Comparison of ENCODE assay signal across 8 cellular contexts in genomic region chr15:51731549-51732267, GRCh38. TPM values are rescaled to one million over a fixed set of nuclear protein-coding genes. Genes with fewer than 3 reads are reported as not detected.
DNase-seq lines count a peak whose midpoint lies in the region; ATAC-seq and TF ChIP-seq lines count a peak whose summit lies in the region.

No MANE protein-coding gene starts in this region.

- peaks cover 58% of the 10 kb centered on the region for H3K4me1 Mint-ChIP-seq in activated T-helper 17 cell treated with anti-CD3 and anti-CD28 coated beads, Interleukin-2, amount 50 U/mL, for 72 hours
- peaks cover 87% of the 10 kb centered on the region for H3K4me1 Mint-ChIP-seq in stimulated activated naive CD8-positive, alpha-beta T cell treated with anti-CD3 and anti-CD28 coated beads, Interleukin-15, amount 100 ng/mL, for 72 hours

- H3K27me3 Mint-ChIP-seq in activated T-helper 17 cell treated with anti-CD3 and anti-CD28 coated beads, Interleukin-2, amount 50 U/mL, for 72 hours = no peaks in the 10 kb centered on the region
- H3K27me3 Mint-ChIP-seq in stimulated activated naive CD8-positive, alpha-beta T cell treated with anti-CD3 and anti-CD28 coated beads, Interleukin-15, amount 100 ng/mL, for 72 hours = no peaks in the 10 kb centered on the region

- TF ChIP-seq POLR2A in GM18505 (IDR thresholded peaks at IDR 0.05; ENCODE audit: borderline replicate concordance, extremely low read depth, insufficient read depth, insufficient read length) = peak; percentile 63

- H3K36me3 Mint-ChIP-seq in activated T-helper 17 cell treated with anti-CD3 and anti-CD28 coated beads, Interleukin-2, amount 50 U/mL, for 72 hours (ENCODE audit: low read depth) = peaks cover 14% of the 10 kb centered on the region

- peak overlapping the region; percentile 80 for H3K4me3 Mint-ChIP-seq in activated T-helper 17 cell treated with anti-CD3 and anti-CD28 coated beads, Interleukin-2, amount 50 U/mL, for 72 hours
- peak overlapping the region; percentile 71 to 76 for H3K4me3 Mint-ChIP-seq in stimulated activated naive CD8-positive, alpha-beta T cell treated with anti-CD3 and anti-CD28 coated beads, Interleukin-15, amount 100 ng/mL, for 72 hours

- peak overlapping the region; percentile 78 for H3K27ac Mint-ChIP-seq in activated T-helper 17 cell treated with anti-CD3 and anti-CD28 coated beads, Interleukin-2, amount 50 U/mL, for 72 hours
- peak overlapping the region; percentile 76 to 95 for H3K27ac Mint-ChIP-seq in stimulated activated naive CD8-positive, alpha-beta T cell treated with anti-CD3 and anti-CD28 coated beads, Interleukin-15, amount 100 ng/mL, for 72 hours

- DNase-seq in M059J (ENCODE audit: low read depth) (peak; percentile 75), hepatic stellate cell (ENCODE audit: low spot score) (peak; percentile 69), NCI-H446 treated with DMSO at 0.1 percent for 48 hours (lab: John Stamatoyannopoulos, UW) (no peak), NCI-H1694 (lab: John Stamatoyannopoulos, UW) (no peak)
- DNase-seq in stimulated activated naive CD8-positive, alpha-beta T cell treated with anti-CD3 and anti-CD28 coated beads, Interleukin-15, amount 100 ng/mL, for 72 hours = peak; percentile 27 to 37

- peak; percentile 50 for ATAC-seq in GM18505 (IDR thresholded peaks at IDR 0.05; ENCODE audit: unreplicated experiment)
- peak; percentile 49 for ATAC-seq in GM21825 (IDR thresholded peaks at IDR 0.05; ENCODE audit: unreplicated experiment)
- peak; percentile 58 for ATAC-seq in activated T-helper 17 cell treated with anti-CD3 and anti-CD28 coated beads, Interleukin-2, amount 50 U/mL, for 72 hours (replicated peaks)
- peak; percentile 58 for ATAC-seq in stimulated activated naive CD8-positive, alpha-beta T cell treated with anti-CD3 and anti-CD28 coated beads, Interleukin-15, amount 100 ng/mL, for 72 hours

- no peaks in the 10 kb centered on the region for H3K9me3 Mint-ChIP-seq in activated T-helper 17 cell treated with anti-CD3 and anti-CD28 coated beads, Interleukin-2, amount 50 U/mL, for 72 hours
- H3K9me3 Mint-ChIP-seq in stimulated activated naive CD8-positive, alpha-beta T cell treated with anti-CD3 and anti-CD28 coated beads, Interleukin-15, amount 100 ng/mL, for 72 hours = no peaks in the 10 kb centered on the region

RNA-seq across cellular contexts. Expression of gene LYSMD2, which starts 5.7 kb away (rescaled TPM):
- total RNA-seq in M059J (2014; rRNA removed; shearing (Covaris generic)) = 16.7 and 19.8 TPM in 2 replicates
- total RNA-seq in activated T-helper 17 cell treated with anti-CD3 and anti-CD28 coated beads, Interleukin-2, amount 50 U/mL, for 72 hours = 10 to 100 TPM; 10.9 to 16.2 TPM

RNA-seq across cellular contexts. Expression of gene TMOD2, which starts 19.7 kb away (rescaled TPM):
- 3.5 and 4.4 TPM in 2 replicates for total RNA-seq in M059J (2014; rRNA removed; shearing (Covaris generic))
- 1 to 10 TPM; 2.8 to 3.8 TPM for total RNA-seq in activated T-helper 17 cell treated with anti-CD3 and anti-CD28 coated beads, Interleukin-2, amount 50 U/mL, for 72 hours

RNA-seq across cellular contexts. Expression of gene SCG3, which starts 50.4 kb away (rescaled TPM):
- total RNA-seq in M059J (2014; rRNA removed; shearing (Covaris generic)) = 0.10 TPM in 1 of 2 replicates, not detected in the other
- not detected for total RNA-seq in activated T-helper 17 cell treated with anti-CD3 and anti-CD28 coated beads, Interleukin-2, amount 50 U/mL, for 72 hours

Comparison
In these comparisons a context has a peak if more than half of its experiments do, and no peak if none do; other contexts are left out.
1. DNase-seq: peak in M059J (single experiment), hepatic stellate cell (single experiment) and stimulated activated naive CD8-positive, alpha-beta T cell treated with anti-CD3 and anti-CD28 coated beads, Interleukin-15, amount 100 ng/mL, for 72 hours (2 of 2); none in NCI-H446 treated with DMSO at 0.1 percent for 48 hours (single experiment) and NCI-H1694 (single experiment).
2. Peak in every context shown above with its lines, with median percentiles within 50 percentile points of each other: ATAC-seq.